In the genomic region with DNA sequence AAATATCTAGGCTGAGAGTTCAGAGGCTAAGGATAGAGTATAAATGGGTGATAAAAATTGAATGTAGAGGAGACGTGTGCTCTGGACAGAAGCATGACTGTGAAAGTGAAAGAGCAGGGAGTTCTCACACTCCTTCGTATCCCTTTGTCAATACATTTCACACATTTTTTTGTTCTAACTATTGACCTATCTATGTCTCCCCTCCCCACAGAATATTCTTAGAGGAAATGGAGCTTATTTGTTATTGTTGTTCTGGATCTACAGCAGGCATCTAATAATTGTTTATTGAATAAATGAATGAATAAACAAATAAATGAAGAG, we compare ENCODE assay signal across 17 cellular contexts. TPM values are rescaled to one million over a fixed set of nuclear protein-coding genes. Genes with fewer than 3 reads are reported as not detected.
A peak's percentile ranks its signal among the peaks of the same experiment; 100 is the strongest.
DNase-seq lines count a peak whose midpoint lies in the region; ATAC-seq, FAIRE-seq and TF ChIP-seq lines count a peak whose summit lies in the region.
"Had no signal": no experiment of that assay in that cellular context is flagged by ENCODE, and none has a peak within 500 bp of the region (broad histone marks: within the 10 kb centered on the region; RNA-seq: fewer than 3 reads in every experiment).

No MANE protein-coding gene starts in this region.

- H4K20me1 ChIP-seq in astrocyte (ENCODE audit: insufficient read depth, low read length) (no peaks in the 10 kb centered on the region), keratinocyte (ENCODE audit: control insufficient read depth, extremely low read depth, insufficient read depth, low read length) (no peaks in the 10 kb centered on the region)

- H3K9ac ChIP-seq in astrocyte (ENCODE audit: low read length) (peak overlapping the region; percentile 42), keratinocyte (ENCODE audit: control insufficient read depth, extremely low read depth, insufficient read depth, low read length) (no peak overlapping the region)

- H3K4me1 ChIP-seq in astrocyte (ENCODE audit: insufficient read depth, low read length) (peaks cover 6% of the 10 kb centered on the region), keratinocyte (ENCODE audit: control insufficient read depth, extremely low read depth, insufficient read depth, low read length) (peaks cover 2% of the 10 kb centered on the region)

- H3K4me2 ChIP-seq in astrocyte (ENCODE audit: low read length) (peak overlapping the region; percentile 71), keratinocyte (ENCODE audit: control insufficient read depth, extremely low read depth, insufficient read depth, low read depth, low read length) (no peak overlapping the region)

- H3K27ac ChIP-seq in astrocyte (ENCODE audit: low read depth, low read length) (peak overlapping the region; percentile 80), keratinocyte (ENCODE audit: control insufficient read depth, insufficient read depth, low read length) (peak overlapping the region; percentile 28)

- H3K9me3 ChIP-seq in astrocyte (ENCODE audit: insufficient read depth, low read depth, low read length), result peaks cover 4% of the 10 kb centered on the region
- no peaks in the 10 kb centered on the region for H3K9me3 ChIP-seq in keratinocyte (ENCODE audit: control insufficient read depth, low read depth, low read length)

- no peaks in the 10 kb centered on the region for H3K9me1 ChIP-seq in keratinocyte (ENCODE audit: control insufficient read depth, extremely low read depth, insufficient read depth, low read length)

- H3K36me3 ChIP-seq in astrocyte (ENCODE audit: insufficient read depth, low read length) (no peaks in the 10 kb centered on the region), keratinocyte (ENCODE audit: control insufficient read depth in 2 of 2, extremely low read depth in 1 of 2, insufficient read depth in 2 of 2, low read length in 2 of 2) (no peaks in the 10 kb centered on the region)

- peak overlapping the region in 1 of 2 donors; percentile 50 for H3K4me3 Mint-ChIP-seq in activated T-cell treated with anti-CD3 and anti-CD28 coated beads, Interleukin-2, amount 50 U/mL, for 72 hours
- no peak overlapping the region for H3K4me3 Mint-ChIP-seq in activated T-cell treated with anti-CD3 and anti-CD28 coated beads, Interleukin-2, amount 50 U/mL, for 4 hours
- H3K4me3 Mint-ChIP-seq in astrocyte (ENCODE audit: unreplicated experiment), result peak overlapping the region; percentile 51
- H3K4me3 Mint-ChIP-seq: activated naive CD8-positive, alpha-beta T cell had no signal

- H3K27ac Mint-ChIP-seq in activated T-cell treated with anti-CD3 and anti-CD28 coated beads, Interleukin-2, amount 50 U/mL, for 72 hours, result peak overlapping the region; percentile 68
- H3K27ac Mint-ChIP-seq in astrocyte (ENCODE audit: unreplicated experiment), result peak overlapping the region; percentile 94
- H3K27ac Mint-ChIP-seq: activated naive CD8-positive, alpha-beta T cell had no signal

- no peaks in the 10 kb centered on the region for H3K4me1 Mint-ChIP-seq in activated T-cell treated with anti-CD3 and anti-CD28 coated beads, Interleukin-2, amount 50 U/mL, for 72 hours (ENCODE audit: low read depth)
- H3K4me1 Mint-ChIP-seq in activated T-cell treated with anti-CD3 and anti-CD28 coated beads, Interleukin-2, amount 50 U/mL, for 4 hours (ENCODE audit: low read depth), result no peaks in the 10 kb centered on the region
- peaks cover 11% of the 10 kb centered on the region for H3K4me1 Mint-ChIP-seq in astrocyte (ENCODE audit: low read depth, unreplicated experiment)

- H3K36me3 Mint-ChIP-seq in activated T-cell treated with anti-CD3 and anti-CD28 coated beads, Interleukin-2, amount 50 U/mL, for 72 hours (ENCODE audit: insufficient read depth in 2 of 2), result peaks cover 0 to under 1% of the 10 kb centered on the region in 2 donors
- no peaks in the 10 kb centered on the region for H3K36me3 Mint-ChIP-seq in activated T-cell treated with anti-CD3 and anti-CD28 coated beads, Interleukin-2, amount 50 U/mL, for 4 hours (ENCODE audit: insufficient read depth)
- H3K36me3 Mint-ChIP-seq in astrocyte (ENCODE audit: low read depth, unreplicated experiment), result no peaks in the 10 kb centered on the region
- H3K36me3 Mint-ChIP-seq: activated naive CD8-positive, alpha-beta T cell had no signal

- H3K27me3 ChIP-seq in astrocyte (ENCODE audit: insufficient read depth, low read length) (no peaks in the 10 kb centered on the region), keratinocyte (ENCODE audit: control insufficient read depth, extremely low read depth, insufficient read depth, low read length) (no peaks in the 10 kb centered on the region)

- no peak for TF ChIP-seq CTCF in astrocyte (IDR thresholded peaks at IDR 0.05; ENCODE audit: insufficient read depth, low read depth, low read length)
- no peak for TF ChIP-seq CTCF in keratinocyte (optimal IDR thresholded peaks at IDR 0.05 in 1 of 3, IDR thresholded peaks at IDR 0.05 in 1 of 3, conservative IDR thresholded peaks at IDR 0.05 in 1 of 3; ENCODE audit: extremely low read depth in 1 of 3, insufficient read depth in 2 of 3, low read length in 3 of 3)

- H3K4me3 ChIP-seq in astrocyte (ENCODE audit: insufficient read depth, low read depth, low read length) (peak overlapping the region; percentile 38), keratinocyte (ENCODE audit: control insufficient read depth in 2 of 3, extremely low read depth in 1 of 3, insufficient read depth in 2 of 3, low read depth in 1 of 3, low read length in 3 of 3) (no peak overlapping the region)

- dilution Hi-C loops in keratinocyte (cut with MboI; ENCODE audit: extremely low pct_ligation_motif_present, low sequenced_read_pairs), result no loop called here

- H3K9me3 Mint-ChIP-seq in activated T-cell treated with anti-CD3 and anti-CD28 coated beads, Interleukin-2, amount 50 U/mL, for 72 hours, result peaks cover under 1 to 1% of the 10 kb centered on the region in 2 donors
- no peaks in the 10 kb centered on the region for H3K9me3 Mint-ChIP-seq in activated T-cell treated with anti-CD3 and anti-CD28 coated beads, Interleukin-2, amount 50 U/mL, for 4 hours
- peaks cover 3% of the 10 kb centered on the region for H3K9me3 Mint-ChIP-seq in astrocyte (ENCODE audit: unreplicated experiment)

- peak; percentile 45 for FAIRE-seq in astrocyte (lab: Jason Lieb, UNC)
- no peak for FAIRE-seq in keratinocyte (lab: Jason Lieb, UNC)
- FAIRE-seq: GM19239 had no signal

- no peaks in the 10 kb centered on the region for H3K79me2 ChIP-seq in astrocyte (ENCODE audit: insufficient read depth, low read length)
- no peaks in the 10 kb centered on the region for H3K79me2 ChIP-seq in keratinocyte (ENCODE audit: control insufficient read depth, insufficient read depth, low read length)

- no peak for ATAC-seq in activated T-cell treated with anti-CD3 and anti-CD28 coated beads, Interleukin-2, amount 50 U/mL, for 72 hours (replicated peaks in 1 of 2)
- no peak for ATAC-seq in activated T-cell treated with anti-CD3 and anti-CD28 coated beads, Interleukin-2, amount 50 U/mL, for 4 hours
- ATAC-seq in GM19452 (IDR thresholded peaks at IDR 0.05; ENCODE audit: unreplicated experiment), result no peak
- ATAC-seq in GM21717 (IDR thresholded peaks at IDR 0.05; ENCODE audit: unreplicated experiment), result no peak

- DNase-seq in activated T-cell treated with anti-CD3 and anti-CD28 coated beads, Interleukin-2, amount 50 U/mL, for 72 hours, result no peak
- DNase-seq in activated T-cell treated with anti-CD3 and anti-CD28 coated beads, Interleukin-2, amount 50 U/mL, for 4 hours, result no peak
- DNase-seq in astrocyte (ENCODE audit: low read depth), result no peak
- no peak for DNase-seq in keratinocyte (ENCODE audit: low read depth, low spot score)
- no peak for DNase-seq in NCI-H2227 treated with DMSO at 0.1 percent for 48 hours (lab: John Stamatoyannopoulos, UW)
- no peak for DNase-seq in KBM-7
- DNase-seq: activated CD4-positive, alpha-beta T cell treated with anti-CD3 and anti-CD28 coated beads for 4 hours; central memory CD4-positive, alpha-beta T cell; GDM1; left cardiac atrium; NCI-H774; Right ventricle myocardium superior; stimulated activated CD4-positive, alpha-beta T cell treated with anti-CD3 and anti-CD28 coated beads, Interleukin-15, amount 100 ng/mL, for 24 hours had no signal

- in situ Hi-C loops in KBM-7 (cut with MboI; ENCODE audit: low pct_unique_long_range_greater_than_20kb, low sequenced_read_pairs), result no loop called here

- H2AFZ ChIP-seq in astrocyte (ENCODE audit: low read depth, low read length), result peak overlapping the region; percentile 64
- H2AFZ ChIP-seq in keratinocyte (ENCODE audit: control insufficient read depth, low read length), result peak overlapping the region; percentile 88

- H3K27me3 Mint-ChIP-seq in activated T-cell treated with anti-CD3 and anti-CD28 coated beads, Interleukin-2, amount 50 U/mL, for 72 hours (ENCODE audit: low read depth), result peaks cover 20% of the 10 kb centered on the region
- H3K27me3 Mint-ChIP-seq in activated T-cell treated with anti-CD3 and anti-CD28 coated beads, Interleukin-2, amount 50 U/mL, for 4 hours (ENCODE audit: low read depth), result peaks cover 13% of the 10 kb centered on the region
- H3K27me3 Mint-ChIP-seq in astrocyte (ENCODE audit: low read depth, unreplicated experiment), result no peaks in the 10 kb centered on the region

RNA-seq across cellular contexts. Expression of gene ENPEP, which starts 57.6 kb away (rescaled TPM):
- under 1 TPM in 1 of 2 donors, not detected in 1; 0.84 TPM for total RNA-seq in activated T-cell treated with anti-CD3 and anti-CD28 coated beads, Interleukin-2, amount 50 U/mL, for 72 hours
- not detected for total RNA-seq in activated T-cell treated with anti-CD3 and anti-CD28 coated beads, Interleukin-2, amount 50 U/mL, for 4 hours
- 0.67 and 1.7 TPM in 2 replicates for total RNA-seq in astrocyte
- not detected in 3 replicates for polyA plus RNA-seq in keratinocyte
- not detected for polyA plus RNA-seq in keratinocyte (2011; ENCODE audit: low read depth)
- polyA plus RNA-seq in keratinocyte (2011; cell fraction: cytosol; rRNA removed), result not detected in 2 replicates
- not detected in 2 replicates for polyA plus RNA-seq in keratinocyte (2011; cell fraction: nucleus; rRNA removed)
- not detected in 2 replicates for polyA plus RNA-seq in keratinocyte (2012; ENCODE audit: low replicate concordance)
- not detected in 3 replicates for polyA minus RNA-seq in keratinocyte
- polyA minus RNA-seq in keratinocyte (2011; cell fraction: cytosol; rRNA and poly(A)+ RNA removed), result not detected
- polyA minus RNA-seq in keratinocyte (2011; cell fraction: nucleus; rRNA and poly(A)+ RNA removed), result not detected in 2 replicates
